In genomic region chr10:110883924-110884323, GRCh38 we compare ENCODE assay signal across 14 cellular contexts. TPM values are rescaled to one million over a fixed set of nuclear protein-coding genes. Genes with fewer than 3 reads are reported as not detected.
DNase-seq lines count a peak whose midpoint lies in the region; ATAC-seq and TF ChIP-seq lines count a peak whose summit lies in the region.
"Had no signal": no experiment of that assay in that cellular context is flagged by ENCODE, and none has a peak within 500 bp of the region (broad histone marks: within the 10 kb centered on the region; RNA-seq: fewer than 3 reads in every experiment).

No MANE protein-coding gene starts in this region.

- peaks cover 47% of the 10 kb centered on the region for H3K36me3 Mint-ChIP-seq in T-helper 1 cell treated with Interleukin-12 subunit alpha and Interleukin-12 subunit beta and Interleukin-4 antibody, amounts not matched to agents 30 μg/mL and 1 μg/mL, for 36 hours (ENCODE audit: low read depth)
- H3K36me3 Mint-ChIP-seq in T-cell: peaks cover 61% of the 10 kb centered on the region
- H3K36me3 Mint-ChIP-seq in effector memory CD8-positive, alpha-beta T cell (ENCODE audit: insufficient read depth): peaks cover 90% of the 10 kb centered on the region

- ATAC-seq in T-cell (replicated peaks in 1 of 4) (peak in 2 of 4 experiments; percentile 13 to 37), GM21723 (IDR thresholded peaks at IDR 0.05; ENCODE audit: unreplicated experiment) (no peak), HG02623 (IDR thresholded peaks at IDR 0.05; ENCODE audit: unreplicated experiment) (no peak)
- peak; percentile 31 for ATAC-seq in effector memory CD8-positive, alpha-beta T cell (replicated peaks)
- ATAC-seq: left lobe of liver had no signal

- WGBS in spleen, 5 donors: 77 to 86% (median 83%) methylated on average over 10 of the region's 10 CpGs

- H3K36me3 ChIP-seq in spleen: peaks cover 0 to 100% (median 67%) of the 10 kb centered on the region in 6 donors

- no peaks in the 10 kb centered on the region for H3K27me3 ChIP-seq in spleen (replicated peaks in 1 of 7)

- H3K27ac Mint-ChIP-seq in T-helper 1 cell treated with Interleukin-12 subunit alpha and Interleukin-12 subunit beta and Interleukin-4 antibody, amounts not matched to agents 30 μg/mL and 1 μg/mL, for 36 hours: no peak overlapping the region
- peak overlapping the region; percentile 84 to 87 for H3K27ac Mint-ChIP-seq in T-cell
- peak overlapping the region; percentile 83 to 87 for H3K27ac Mint-ChIP-seq in effector memory CD8-positive, alpha-beta T cell

- H3K27me3 Mint-ChIP-seq in T-helper 1 cell treated with Interleukin-12 subunit alpha and Interleukin-12 subunit beta and Interleukin-4 antibody, amounts not matched to agents 30 μg/mL and 1 μg/mL, for 36 hours (ENCODE audit: low read depth): no peaks in the 10 kb centered on the region
- H3K27me3 Mint-ChIP-seq in T-cell: no peaks in the 10 kb centered on the region
- no peaks in the 10 kb centered on the region for H3K27me3 Mint-ChIP-seq in effector memory CD8-positive, alpha-beta T cell

- DNase-seq in T-helper 1 cell: no peak
- no peak for DNase-seq in T-cell
- DNase-seq in effector memory CD8-positive, alpha-beta T cell: no peak
- no peak for DNase-seq in spleen
- no peak for DNase-seq in GM10266 (ENCODE audit: extremely low spot score)
- DNase-seq: 8988T; cortex of kidney; HCEC 1CT; stimulated activated CD4-positive, alpha-beta T cell treated with anti-CD3 and anti-CD28 coated beads, Interleukin-1b, Interleukin-23, amount 100 ng/mL, for 48 hours; stimulated activated naive CD4-positive, alpha-beta T cell treated with Interleukin-2 at 50 U/mL for 16 hours had no signal

- peak overlapping the region in 6 of 8 donors; percentile 6 to 27 (median 18) for H3K27ac ChIP-seq in spleen

- peaks cover 26% of the 10 kb centered on the region for H3K4me1 Mint-ChIP-seq in T-helper 1 cell treated with Interleukin-12 subunit alpha and Interleukin-12 subunit beta and Interleukin-4 antibody, amounts not matched to agents 30 μg/mL and 1 μg/mL, for 36 hours (ENCODE audit: low read depth)
- peaks cover 77 to 80% (median 80%) of the 10 kb centered on the region in 3 donors for H3K4me1 Mint-ChIP-seq in T-cell
- peaks cover 38 to 59% of the 10 kb centered on the region in 2 donors for H3K4me1 Mint-ChIP-seq in effector memory CD8-positive, alpha-beta T cell (ENCODE audit: low read depth in 2 of 2)

- intact Hi-C loops in spleen (cut with DNase I; ENCODE audit: low total_unique reads): no loop called here

- H3K4me1 ChIP-seq in spleen: peaks cover 0 to 95% (median 51%) of the 10 kb centered on the region in 6 donors

- CTCF ChIA-PET in T-cell (lab: Charles Lee): interaction anchor here in 1 of 2 donors (2.8 kb wide), 1 partner anchor 10 kb away, joined by 11 read pairs; no protein-coding TSS in a partner anchor

- no peak for TF ChIP-seq POLR2A in spleen (IDR thresholded peaks at IDR 0.05)

- H3K9me3 Mint-ChIP-seq in T-helper 1 cell treated with Interleukin-12 subunit alpha and Interleukin-12 subunit beta and Interleukin-4 antibody, amounts not matched to agents 30 μg/mL and 1 μg/mL, for 36 hours: no peaks in the 10 kb centered on the region
- H3K9me3 Mint-ChIP-seq in T-cell: no peaks in the 10 kb centered on the region
- H3K9me3 Mint-ChIP-seq in effector memory CD8-positive, alpha-beta T cell: no peaks in the 10 kb centered on the region

- POLR2A ChIA-PET in T-cell (lab: Charles Lee): interaction anchor here (0.7 to 1.8 kb wide), 4 partner anchors 11 to 56 kb away, joined by 3 to 6 read pairs (median 4); no protein-coding TSS in a partner anchor

- H3K9me3 ChIP-seq in spleen: no peaks in the 10 kb centered on the region

- no peak for TF ChIP-seq CTCF in spleen (IDR thresholded peaks at IDR 0.05 in 8 of 11, conservative IDR thresholded peaks at IDR 0.05 in 3 of 11)
- no peak for TF ChIP-seq CTCF in GM10266 (IDR thresholded peaks at IDR 0.05; ENCODE audit: control insufficient read depth, insufficient read depth, low read depth, missing control alignments)

- H3K4me3 ChIP-seq in spleen: peak overlapping the region in 1 of 8 donors; percentile 10

- H3K4me3 Mint-ChIP-seq in T-helper 1 cell treated with Interleukin-12 subunit alpha and Interleukin-12 subunit beta and Interleukin-4 antibody, amounts not matched to agents 30 μg/mL and 1 μg/mL, for 36 hours: peak overlapping the region; percentile 64
- H3K4me3 Mint-ChIP-seq in T-cell: peak overlapping the region; percentile 59 to 68 (median 63)
- peak overlapping the region; percentile 78 to 83 for H3K4me3 Mint-ChIP-seq in effector memory CD8-positive, alpha-beta T cell

RNA-seq across cellular contexts. Expression of gene PDCD4, which starts 12.2 kb away (rescaled TPM):
- total RNA-seq in T-cell (100 to 1,000 TPM; 239 to 335 (median 309) TPM), spleen (100 to 1,000 TPM; 128 to 201 (median 146) TPM)
- 100 to 1,000 TPM; 121 to 204 (median 176) TPM for polyA plus RNA-seq in spleen

RNA-seq across cellular contexts. Expression of gene BBIP1, which starts 35.1 kb away (rescaled TPM):
- total RNA-seq in T-cell (10 to 100 TPM; 28.6 to 36.6 (median 32.0) TPM), spleen (10 to 100 TPM; 20.7 to 40.0 (median 34.4) TPM)
- 10 to 100 TPM; 22.3 to 27.5 (median 22.5) TPM for polyA plus RNA-seq in spleen

RNA-seq across cellular contexts. Expression of gene SHOC2, which starts 35.5 kb away (rescaled TPM):
- total RNA-seq in T-cell: 10 to 100 TPM; 53.3 to 65.1 (median 54.0) TPM
- 10 to 100 TPM; 60.6 to 80.4 (median 72.2) TPM for total RNA-seq in spleen
- 10 to 100 TPM; 17.6 to 24.5 (median 20.5) TPM for polyA plus RNA-seq in spleen
